ENCODE assay signal across 10 cellular contexts in the genomic region with DNA sequence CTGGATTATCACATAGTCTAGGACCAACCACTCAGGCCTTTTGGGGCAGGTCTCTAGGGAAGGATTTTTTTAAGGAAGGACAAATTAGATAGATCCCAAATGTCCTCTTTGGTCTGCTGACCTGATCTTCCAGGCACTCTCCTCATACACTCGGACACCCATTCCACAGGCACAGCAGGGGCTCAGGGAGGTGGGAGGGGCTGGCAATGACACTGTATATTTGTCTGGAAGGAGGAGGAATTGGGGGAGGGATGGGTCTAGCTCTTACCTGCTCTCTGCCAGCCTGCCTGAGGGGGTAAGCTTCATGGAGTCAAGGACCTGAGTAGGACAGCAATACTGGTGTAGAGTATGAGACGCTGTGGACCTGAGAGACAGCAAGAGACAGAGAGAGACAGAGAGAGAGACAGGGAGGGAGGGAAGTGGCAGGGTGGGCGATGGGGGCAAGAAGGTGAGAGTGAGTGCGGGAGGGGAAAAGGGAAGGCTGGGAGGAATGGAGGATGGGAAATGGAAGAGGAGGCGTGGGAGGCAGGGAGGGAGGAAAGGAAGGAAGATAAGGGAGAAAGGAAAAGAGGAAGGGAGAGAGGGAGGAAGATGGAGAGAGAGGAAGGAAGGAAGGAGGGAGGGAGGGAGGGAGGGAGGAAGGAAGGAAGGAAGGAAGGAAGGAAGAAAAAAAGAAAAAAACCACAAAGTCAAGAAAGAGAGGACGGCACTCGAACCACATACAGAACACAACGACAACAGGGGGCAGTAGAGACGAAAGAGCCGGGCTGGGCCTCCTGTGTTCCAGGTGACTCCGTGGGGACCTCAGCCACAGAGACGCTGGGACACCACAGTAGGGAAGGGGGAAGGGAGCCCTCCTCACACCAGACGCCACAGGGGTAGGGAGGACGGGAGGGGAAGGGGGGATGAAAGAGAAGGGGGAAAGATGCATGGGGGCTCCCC. TPM values are rescaled to one million over a fixed set of nuclear protein-coding genes. Genes with fewer than 3 reads are reported as not detected.
DNase-seq lines count a peak whose midpoint lies in the region; ATAC-seq and TF ChIP-seq lines count a peak whose summit lies in the region.
"Had no signal": no experiment of that assay in that cellular context is flagged by ENCODE, and none has a peak within 500 bp of the region (broad histone marks: within the 10 kb centered on the region; RNA-seq: fewer than 3 reads in every experiment).

No MANE protein-coding gene starts in this region.

- no peaks in the 10 kb centered on the region for H4K20me1 ChIP-seq in OCI-LY7 (ENCODE audit: insufficient read depth, low read length)

- 75% methylated on average over 14 of the region's 14 CpGs for WGBS in mesenchymal stem cell

- H3K4me1 Mint-ChIP-seq in activated CD8-positive, alpha-beta T cell treated with anti-CD3 and anti-CD28 coated beads, Interleukin-2, amount 10 ng/mL, durations not matched to agents 7 days and 5 days (ENCODE audit: low read depth) = peaks cover 8% of the 10 kb centered on the region

- H3K18ac ChIP-seq in mesenchymal stem cell (ENCODE audit: low read depth in 1 of 2, low read length in 2 of 2) = no peak overlapping the region

- intact Hi-C loops in A673 (cut with micrococcal nuclease; ENCODE audit: unreplicated experiment) (no loop called here), OCI-LY7 (cut with micrococcal nuclease; ENCODE audit: unreplicated experiment) (no loop called here)

- peak overlapping the region in 1 of 2 experiments; percentile 63 for H2BK12ac ChIP-seq in mesenchymal stem cell (ENCODE audit: low read length in 2 of 2)

- no peak overlapping the region for H2BK5ac ChIP-seq in mesenchymal stem cell (ENCODE audit: low read depth, low read length, poor library complexity, severe bottlenecking)

- H3K36me3 ChIP-seq in A673 (ENCODE audit: insufficient read depth, low read length, poor library complexity, severe bottlenecking) (no peaks in the 10 kb centered on the region), mesenchymal stem cell (ENCODE audit: control insufficient read depth in 1 of 2, insufficient read depth in 2 of 2, low read depth in 1 of 2, low read length in 2 of 2) (no peaks in the 10 kb centered on the region), OCI-LY7 (ENCODE audit: insufficient read depth, low read length) (no peaks in the 10 kb centered on the region)
- H3K36me3 ChIP-seq: esophagus muscularis mucosa had no signal

- H3K79me2 ChIP-seq in OCI-LY7 (ENCODE audit: insufficient read depth, low read depth, low read length) = no peaks in the 10 kb centered on the region

- peaks cover 2% of the 10 kb centered on the region for H3K27me3 Mint-ChIP-seq in activated CD8-positive, alpha-beta T cell treated with anti-CD3 and anti-CD28 coated beads, Interleukin-2, amount 10 ng/mL, durations not matched to agents 7 days and 5 days (ENCODE audit: low read depth)

- no peaks in the 10 kb centered on the region for H3K79me1 ChIP-seq in mesenchymal stem cell (replicated peaks; ENCODE audit: low read length, poor library complexity, severe bottlenecking)

- H3K4me1 ChIP-seq in A673 (ENCODE audit: insufficient read depth, low read length, poor library complexity, severe bottlenecking) (peaks cover 32% of the 10 kb centered on the region), mesenchymal stem cell (ENCODE audit: control insufficient read depth, insufficient read depth, low read depth, low read length) (peaks cover 22% of the 10 kb centered on the region), OCI-LY7 (ENCODE audit: insufficient read depth, low read length, poor library complexity, severe bottlenecking) (no peaks in the 10 kb centered on the region)

- H3K23ac ChIP-seq in mesenchymal stem cell (ENCODE audit: low read length in 2 of 2) = no peak overlapping the region

- no peaks in the 10 kb centered on the region for H3K27me3 ChIP-seq in A673 (replicated peaks; ENCODE audit: insufficient read depth, low read depth, low read length, poor library complexity)
- H3K27me3 ChIP-seq in mesenchymal stem cell (ENCODE audit: control insufficient read depth in 1 of 2, insufficient read depth in 1 of 2, low read length in 2 of 2) = peaks cover 0 to 32% of the 10 kb centered on the region in 2 experiments
- H3K27me3 ChIP-seq: esophagus muscularis mucosa had no signal

- H4K91ac ChIP-seq in mesenchymal stem cell (ENCODE audit: low read length) = no peak overlapping the region

- H3K9me2 ChIP-seq in OCI-LY7 (ENCODE audit: insufficient read depth, low read length) = no peaks in the 10 kb centered on the region

- no peak overlapping the region for H3K14ac ChIP-seq in mesenchymal stem cell (ENCODE audit: low read length in 2 of 2)

- ATAC-seq in activated CD8-positive, alpha-beta T cell treated with anti-CD3 and anti-CD28 coated beads, Interleukin-2, amount 10 ng/mL, durations not matched to agents 7 days and 5 days = no peak
- ATAC-seq in GM19324 (IDR thresholded peaks at IDR 0.05; ENCODE audit: low FRiP score, unreplicated experiment) = no peak

- BruUV-seq in A673 (replicated peaks; lab: Mats Ljungman, UMichigan) (no TSS peak), OCI-LY7 (replicated peaks; lab: Mats Ljungman, UMichigan) (no TSS peak)

- POLR2A ChIA-PET in A673 (lab: Charles Lee; ENCODE audit: low non-redundant PET) = no interaction called here
- POLR2A ChIA-PET in activated CD8-positive, alpha-beta T cell treated with anti-CD3 and anti-CD28 coated beads, Interleukin-2, amount 10 ng/mL, durations not matched to agents 7 days and 5 days (lab: Charles Lee) = no interaction called here
- POLR2A ChIA-PET in OCI-LY7 (lab: Charles Lee) = no interaction called here

- DNase-seq in A673 (ENCODE audit: low spot score) (peak; percentile 25), GM10266 (ENCODE audit: extremely low spot score) (no peak), mesenchymal stem cell (no peak), midbrain (lab: John Stamatoyannopoulos, UW) (no peak), OCI-LY7 (ENCODE audit: low spot score) (no peak)
- DNase-seq in activated CD8-positive, alpha-beta T cell treated with anti-CD3 and anti-CD28 coated beads, Interleukin-2, amount 10 ng/mL, durations not matched to agents 7 days and 5 days = peak; percentile 32
- DNase-seq in activated CD4-positive, CD25-positive, alpha-beta regulatory T cell (lab: John Stamatoyannopoulos, UW) = no peak
- DNase-seq: stimulated activated CD8-positive, alpha-beta memory T cell treated with anti-CD3 and anti-CD28 coated beads, Interleukin-4, amount 100 ng/mL, for 48 hours had no signal

- H2AFZ ChIP-seq in mesenchymal stem cell (ENCODE audit: low read depth, low read length) = no peak overlapping the region
- no peak overlapping the region for H2AFZ ChIP-seq in OCI-LY7 (ENCODE audit: low read length)

- H2BK15ac ChIP-seq in mesenchymal stem cell (ENCODE audit: low read depth, poor library complexity, severe bottlenecking) = no peak overlapping the region

- H3K4me2 ChIP-seq in mesenchymal stem cell (ENCODE audit: low read length, poor library complexity, severe bottlenecking) (peak overlapping the region; percentile 22), OCI-LY7 (ENCODE audit: low read length) (no peak overlapping the region)

- H4K8ac ChIP-seq in mesenchymal stem cell (ENCODE audit: low read length) = peak overlapping the region; percentile 41

- H2BK120ac ChIP-seq in mesenchymal stem cell (ENCODE audit: low read depth, low read length) = no peak overlapping the region

- H3K4me3 ChIP-seq in A673 (ENCODE audit: low read depth, low read length, poor library complexity, severe bottlenecking) = peak overlapping the region; percentile 6
- peak overlapping the region; percentile 36 to 63 for H3K4me3 ChIP-seq in mesenchymal stem cell (ENCODE audit: insufficient read depth in 1 of 2, low read depth in 1 of 2, low read length in 2 of 2)
- H3K4me3 ChIP-seq in OCI-LY7 (ENCODE audit: low read depth, low read length, poor library complexity, severe bottlenecking) = no peak overlapping the region

- H3K4me3 Mint-ChIP-seq in activated CD8-positive, alpha-beta T cell treated with anti-CD3 and anti-CD28 coated beads, Interleukin-2, amount 10 ng/mL, durations not matched to agents 7 days and 5 days = peak overlapping the region; percentile 31

- CTCF ChIA-PET in A673 (lab: Charles Lee) = interaction anchor here (0.7 kb wide), 1 partner anchor 19 kb away, joined by 7 read pairs; no protein-coding TSS in a partner anchor
- CTCF ChIA-PET in activated CD8-positive, alpha-beta T cell treated with anti-CD3 and anti-CD28 coated beads, Interleukin-2, amount 10 ng/mL, durations not matched to agents 7 days and 5 days (lab: Charles Lee) = no interaction called here
- CTCF ChIA-PET in OCI-LY7 (lab: Charles Lee; ENCODE audit: unreplicated experiment) = no interaction called here

- H3K27ac ChIP-seq in A673 (ENCODE audit: low read depth, low read length, poor library complexity, severe bottlenecking) (no peak overlapping the region), mesenchymal stem cell (ENCODE audit: low read length, poor library complexity, severe bottlenecking) (no peak overlapping the region), OCI-LY7 (ENCODE audit: low read depth, low read length, poor library complexity, severe bottlenecking) (no peak overlapping the region)

- no peaks in the 10 kb centered on the region for H3K36me3 Mint-ChIP-seq in activated CD8-positive, alpha-beta T cell treated with anti-CD3 and anti-CD28 coated beads, Interleukin-2, amount 10 ng/mL, durations not matched to agents 7 days and 5 days (ENCODE audit: low read depth)

- H3K9me3 ChIP-seq in A673 (ENCODE audit: low read depth, low read length, poor library complexity, severe bottlenecking) = no peaks in the 10 kb centered on the region
- H3K9me3 ChIP-seq in mesenchymal stem cell (ENCODE audit: control insufficient read depth, low read length) = no peaks in the 10 kb centered on the region
- H3K9me3 ChIP-seq in OCI-LY7 (ENCODE audit: low read length) = no peaks in the 10 kb centered on the region
- H3K9me3 ChIP-seq: esophagus muscularis mucosa had no signal

- H3K4ac ChIP-seq in mesenchymal stem cell (ENCODE audit: low read depth in 1 of 2, low read length in 2 of 2) = no peak overlapping the region

- peak overlapping the region; percentile 31 for H3K9ac ChIP-seq in mesenchymal stem cell (ENCODE audit: low read length)

- no peaks in the 10 kb centered on the region for H3K9me3 Mint-ChIP-seq in activated CD8-positive, alpha-beta T cell treated with anti-CD3 and anti-CD28 coated beads, Interleukin-2, amount 10 ng/mL, durations not matched to agents 7 days and 5 days (ENCODE audit: insufficient read depth)

- peak overlapping the region; percentile 53 for H3K27ac Mint-ChIP-seq in activated CD8-positive, alpha-beta T cell treated with anti-CD3 and anti-CD28 coated beads, Interleukin-2, amount 10 ng/mL, durations not matched to agents 7 days and 5 days

- H2AK5ac ChIP-seq in mesenchymal stem cell (ENCODE audit: low read length, severe bottlenecking) = peak overlapping the region; percentile 54

- TF ChIP-seq CTCF in A673 (conservative IDR thresholded peaks at IDR 0.05; ENCODE audit: low read depth, low read length) (peak; percentile 49), GM10266 (IDR thresholded peaks at IDR 0.05; ENCODE audit: control insufficient read depth, insufficient read depth, low read depth, missing control alignments) (peak; percentile 39), OCI-LY7 (conservative IDR thresholded peaks at IDR 0.05; ENCODE audit: low read length) (no peak)

RNA-seq across cellular contexts. Expression of a gene that starts 1.8 kb away (rescaled TPM):
- total RNA-seq in A673 (2021) (8.1 and 8.9 TPM in 2 replicates), OCI-LY7 (2022) (not detected in 2 replicates)
- total RNA-seq in activated CD8-positive, alpha-beta T cell treated with anti-CD3 and anti-CD28 coated beads, Interleukin-2, amount 10 ng/mL, durations not matched to agents 7 days and 5 days = not detected
- 22.4 TPM for polyA plus RNA-seq in mesenchymal stem cell (2013, experiment 1 of 2)
- polyA plus RNA-seq in mesenchymal stem cell (2013, experiment 2 of 2) = 21.2 TPM
- total RNA-seq in OCI-LY7 (2014; rRNA removed; shearing (Covaris generic)) = not detected in 2 replicates

RNA-seq across cellular contexts. Expression of a gene that starts 54.6 kb away (rescaled TPM):
- total RNA-seq in A673 (2021) = 177 and 178 TPM in 2 replicates
- 10 to 100 TPM; 81.8 to 84.4 TPM for total RNA-seq in activated CD8-positive, alpha-beta T cell treated with anti-CD3 and anti-CD28 coated beads, Interleukin-2, amount 10 ng/mL, durations not matched to agents 7 days and 5 days
- polyA plus RNA-seq in mesenchymal stem cell (2013, experiment 1 of 2) = 24.8 TPM
- polyA plus RNA-seq in mesenchymal stem cell (2013, experiment 2 of 2) = 24.4 TPM
- total RNA-seq in OCI-LY7 (2014; rRNA removed; shearing (Covaris generic)) = 54.8 and 58.9 TPM in 2 replicates
- total RNA-seq in OCI-LY7 (2022) = 88.0 and 90.5 TPM in 2 replicates

Comparison
In these comparisons a context has a peak if more than half of its experiments do, and no peak if none do; other contexts are left out.
1. DNase-seq: peak in A673 (single experiment) and activated CD8-positive, alpha-beta T cell treated with anti-CD3 and anti-CD28 coated beads, Interleukin-2, amount 10 ng/mL, durations not matched to agents 7 days and 5 days (single experiment); none in GM10266 (single experiment), mesenchymal stem cell (single experiment), midbrain (single experiment), OCI-LY7 (single experiment) and activated CD4-positive, CD25-positive, alpha-beta regulatory T cell (0 of 4).